Comparison of ENCODE assay signal across 28 cellular contexts in genomic region chr19:54393381-54393780, GRCh38. TPM values are rescaled to one million over a fixed set of nuclear protein-coding genes. Genes with fewer than 3 reads are reported as not detected.
"Had no signal": no experiment of that assay in that cellular context is flagged by ENCODE, and none has a peak within 500 bp of the region (broad histone marks: within the 10 kb centered on the region; RNA-seq: fewer than 3 reads in every experiment).

No MANE protein-coding gene starts in this region.

- ATAC-seq: activated CD8-positive, alpha-beta T cell treated with anti-CD3 and anti-CD28 coated beads, Interleukin-2, amount 10 ng/mL, durations not matched to agents 7 days and 5 days; Panc1 had no signal

- H3K9me3 Mint-ChIP-seq: activated CD4-positive, alpha-beta T cell treated with anti-CD3 and anti-CD28 coated beads, Interleukin-2, amount 10 ng/mL, durations not matched to agents 7 days and 5 days; activated naive CD4-positive, alpha-beta T cell treated with anti-CD3 and anti-CD28 coated beads, Interleukin-2, amount 50 U/mL, for 24 hours; activated naive CD8-positive, alpha-beta T cell treated with anti-CD3 and anti-CD28 coated beads, Interleukin-2, amount 10 ng/mL, durations not matched to agents 7 days and 5 days; activated T-cell treated with anti-CD3 and anti-CD28 coated beads, Interleukin-2, amount 50 U/mL, for 24 hours; activated T-helper 2 cell treated with anti-CD3 and anti-CD28 coated beads, Interferon-gamma antibody, Interleukin-2, Interleukin-4, amounts not matched to agents 10 μg/mL and 5 μg/mL and 100 μg/mL, durations not matched to agents 14 hours and 24 hours and 36 hours; T-helper 2 cell treated with Interferon-gamma antibody and Interleukin-4, amounts not matched to agents 5 μg/mL and 100 μg/mL, for 36 hours had no signal

- H3K4me1 ChIP-seq: SJCRH30 had no signal

- H3K4me3 Mint-ChIP-seq: activated CD4-positive, alpha-beta T cell treated with anti-CD3 and anti-CD28 coated beads, Interleukin-2, amount 10 ng/mL, durations not matched to agents 7 days and 5 days; activated CD8-positive, alpha-beta T cell treated with anti-CD3 and anti-CD28 coated beads, Interleukin-2, amount 10 ng/mL, durations not matched to agents 7 days and 5 days; activated naive CD4-positive, alpha-beta T cell treated with anti-CD3 and anti-CD28 coated beads, Interleukin-2, amount 50 U/mL, for 24 hours; activated naive CD8-positive, alpha-beta T cell treated with anti-CD3 and anti-CD28 coated beads, Interleukin-2, amount 10 ng/mL, durations not matched to agents 7 days and 5 days; activated T-cell treated with anti-CD3 and anti-CD28 coated beads, Interleukin-2, amount 50 U/mL, for 24 hours; T-helper 2 cell treated with Interferon-gamma antibody and Interleukin-4, amounts not matched to agents 5 μg/mL and 100 μg/mL, for 36 hours had no signal

- H3K9me3 ChIP-seq: SJCRH30 had no signal

- H3K4me3 ChIP-seq: cardiac muscle cell, SJCRH30, SK-N-MC had no signal

- FAIRE-seq: TTC549 had no signal

- H3K27me3 Mint-ChIP-seq: activated naive CD4-positive, alpha-beta T cell treated with anti-CD3 and anti-CD28 coated beads, Interleukin-2, amount 50 U/mL, for 24 hours had no signal

- DNase-seq: activated CD4-positive, alpha-beta T cell treated with anti-CD3 and anti-CD28 coated beads, Interleukin-2, amount 10 ng/mL, durations not matched to agents 7 days and 5 days; activated CD4-positive, alpha-beta T cell treated with anti-CD3 and anti-CD28 coated beads, Interleukin-2, amount 50 U/mL, for 48 hours; activated CD8-positive, alpha-beta T cell treated with anti-CD3 and anti-CD28 coated beads, Interleukin-2, amount 10 ng/mL, durations not matched to agents 7 days and 5 days; activated gamma-delta T cell; activated naive CD4-positive, alpha-beta T cell treated with Interleukin-2 at 50 U/mL for 16 hours; activated naive CD8-positive, alpha-beta T cell treated with anti-CD3 and anti-CD28 coated beads, Interleukin-2, amount 10 ng/mL, durations not matched to agents 7 days and 5 days; activated T-cell treated with anti-CD3 and anti-CD28 coated beads, Interleukin-2, amount 50 U/mL, for 24 hours; Karpas-422; KBM-7; NCI-H1105; NCI-H1417 treated with DMSO at 0.1 percent for 48 hours; NCI-H187 treated with DMSO at 0.1 percent for 48 hours; NCI-H2081 treated with DMSO at 0.1 percent for 48 hours; NCI-H226; NCI-H446 treated with DMSO at 0.1 percent for 48 hours; NCI-H524 treated with DMSO at 0.1 percent for 48 hours; SHP77; SJCRH30 had no signal

- H3K27ac ChIP-seq: cardiac muscle cell, SJCRH30, SK-N-MC had no signal

- H3K36me3 ChIP-seq: cardiac muscle cell, SJCRH30 had no signal

- H3K27ac Mint-ChIP-seq: activated CD4-positive, alpha-beta T cell treated with anti-CD3 and anti-CD28 coated beads, Interleukin-2, amount 10 ng/mL, durations not matched to agents 7 days and 5 days; activated CD8-positive, alpha-beta T cell treated with anti-CD3 and anti-CD28 coated beads, Interleukin-2, amount 10 ng/mL, durations not matched to agents 7 days and 5 days; activated naive CD4-positive, alpha-beta T cell treated with anti-CD3 and anti-CD28 coated beads, Interleukin-2, amount 50 U/mL, for 24 hours; activated naive CD8-positive, alpha-beta T cell treated with anti-CD3 and anti-CD28 coated beads, Interleukin-2, amount 10 ng/mL, durations not matched to agents 7 days and 5 days; activated T-cell treated with anti-CD3 and anti-CD28 coated beads, Interleukin-2, amount 50 U/mL, for 24 hours; activated T-helper 2 cell treated with anti-CD3 and anti-CD28 coated beads, Interferon-gamma antibody, Interleukin-2, Interleukin-4, amounts not matched to agents 10 μg/mL and 5 μg/mL and 100 μg/mL, durations not matched to agents 14 hours and 24 hours and 36 hours; T-helper 2 cell treated with Interferon-gamma antibody and Interleukin-4, amounts not matched to agents 5 μg/mL and 100 μg/mL, for 36 hours had no signal

- H3K36me3 Mint-ChIP-seq: activated naive CD4-positive, alpha-beta T cell treated with anti-CD3 and anti-CD28 coated beads, Interleukin-2, amount 50 U/mL, for 24 hours; activated naive CD8-positive, alpha-beta T cell treated with anti-CD3 and anti-CD28 coated beads, Interleukin-2, amount 10 ng/mL, durations not matched to agents 7 days and 5 days had no signal

RNA-seq across cellular contexts. Expression of gene TTYH1, which starts 21.9 kb away (rescaled TPM):
- total RNA-seq: cardiac muscle cell, MCF 10A, RPMI7951, SJCRH30 had no signal

RNA-seq across cellular contexts. Expression of gene LAIR1, which starts 28.6 kb away (rescaled TPM):
- total RNA-seq: cardiac muscle cell, MCF 10A, SJCRH30 had no signal
- polyA plus RNA-seq: cardiac muscle cell had no signal

RNA-seq across cellular contexts. Expression of gene LILRA4, which starts 54.4 kb away (rescaled TPM):
- total RNA-seq: activated CD4-positive, alpha-beta T cell treated with anti-CD3 and anti-CD28 coated beads, Interleukin-2, amount 10 ng/mL, durations not matched to agents 7 days and 5 days; activated CD8-positive, alpha-beta T cell treated with anti-CD3 and anti-CD28 coated beads, Interleukin-2, amount 10 ng/mL, durations not matched to agents 7 days and 5 days; activated naive CD8-positive, alpha-beta T cell treated with anti-CD3 and anti-CD28 coated beads, Interleukin-2, amount 10 ng/mL, durations not matched to agents 7 days and 5 days; activated T-helper 2 cell treated with anti-CD3 and anti-CD28 coated beads, Interferon-gamma antibody, Interleukin-2, Interleukin-4, amounts not matched to agents 10 μg/mL and 5 μg/mL and 100 μg/mL, durations not matched to agents 14 hours and 24 hours and 36 hours; cardiac muscle cell; MCF 10A; RPMI7951; SJCRH30; T-helper 1 cell treated with Interleukin-12 subunit alpha and Interleukin-12 subunit beta and Interleukin-4 antibody, amounts not matched to agents 30 ng/mL and 1 ng/mL, for 36 hours had no signal
- polyA plus RNA-seq: cardiac muscle cell had no signal
